ENCODE assay signal across 1 cellular context in genomic region chr10:3548702-3549101, GRCh38.
A peak's percentile ranks its signal among the peaks of the same experiment; 100 is the strongest.
TF ChIP-seq lines count a peak whose summit lies in the region.

No MANE protein-coding gene starts in this region.

TF ChIP-seq in K562, 482 proteins besides CTCF, POLR2A, EP300 and RAD21 (continued from another document):
- TF ChIP-seq GATA2 (CRISPR knock-in tag; IDR thresholded peaks at IDR 0.05) (no peak; the same call in 1 of the 2 replicates), CBFA2T2 (conservative IDR thresholded peaks at IDR 0.05) (0 out of 2 replicates have a peak, but pooled peaks have one; percentile 14), ZFP36 (IDR thresholded peaks at IDR 0.05; ENCODE audit: low read depth, low read length, partially characterized antibody) (no peak)
